In the genomic region with DNA sequence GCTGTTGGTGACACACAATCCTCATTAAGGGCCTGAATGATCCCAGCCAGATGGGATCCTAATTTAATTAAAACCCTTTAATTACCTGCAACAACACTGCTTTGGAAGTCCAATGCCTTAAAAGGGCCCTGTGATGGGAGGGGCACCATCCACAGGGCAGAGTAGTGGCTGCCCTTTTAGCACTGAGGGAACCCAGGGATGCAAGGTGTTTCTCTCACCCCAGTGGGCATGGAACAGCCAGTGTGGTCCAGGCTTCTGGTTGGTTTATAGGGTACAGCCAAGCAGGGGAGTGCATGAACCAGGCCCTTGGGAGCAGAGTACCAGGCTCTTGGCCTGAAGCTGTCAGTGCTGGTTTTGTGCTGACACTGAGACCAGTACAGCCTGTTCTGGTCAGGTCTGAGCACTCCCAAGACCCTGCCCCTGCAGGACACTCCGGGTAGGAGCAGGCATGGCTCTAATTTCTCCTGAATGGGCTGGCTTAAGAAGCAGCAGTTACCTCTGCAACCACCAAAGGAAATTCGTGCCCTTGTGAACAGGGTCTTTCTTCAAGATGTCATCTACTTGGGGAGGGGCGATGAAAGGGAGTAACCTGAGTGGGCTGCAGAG, we compare ENCODE assay signal across 13 cellular contexts. TPM values are rescaled to one million over a fixed set of nuclear protein-coding genes. Genes with fewer than 3 reads are reported as not detected.
A peak's percentile ranks its signal among the peaks of the same experiment; 100 is the strongest.
DNase-seq lines count a peak whose midpoint lies in the region; FAIRE-seq and TF ChIP-seq lines count a peak whose summit lies in the region.
"Had no signal": no experiment of that assay in that cellular context is flagged by ENCODE, and none has a peak within 500 bp of the region (broad histone marks: within the 10 kb centered on the region; RNA-seq: fewer than 3 reads in every experiment).

No MANE protein-coding gene starts in this region.

- intact Hi-C loops in mammary epithelial cell (cut with micrococcal nuclease), result no loop called here
- intact Hi-C loops in breast epithelium (cut with DNase I; ENCODE audit: low total_unique reads), result no loop called here
- intact Hi-C loops in PC-9 (cut with micrococcal nuclease; ENCODE audit: unreplicated experiment), result no loop called here
- intact Hi-C loops in spleen (cut with DNase I; ENCODE audit: low total_unique reads), result no loop called here

- no peaks in the 10 kb centered on the region for H3K9me3 ChIP-seq in mammary epithelial cell (replicated peaks; ENCODE audit: insufficient read depth, low read length)
- H3K9me3 ChIP-seq in breast epithelium, result no peaks in the 10 kb centered on the region
- no peaks in the 10 kb centered on the region for H3K9me3 ChIP-seq in PC-9 (ENCODE audit: insufficient read depth, low read depth)
- H3K9me3 ChIP-seq in spleen, result no peaks in the 10 kb centered on the region
- H3K9me3 ChIP-seq: BLaER1 had no signal

- no peaks in the 10 kb centered on the region for H4K20me1 ChIP-seq in mammary epithelial cell (ENCODE audit: insufficient read depth, low read length)
- H4K20me1 ChIP-seq in PC-9 (ENCODE audit: insufficient read depth), result no peaks in the 10 kb centered on the region
- H4K20me1 ChIP-seq: BLaER1 had no signal

- no peaks in the 10 kb centered on the region for H3K79me2 ChIP-seq in mammary epithelial cell (ENCODE audit: insufficient read depth, low read length)
- no peaks in the 10 kb centered on the region for H3K79me2 ChIP-seq in PC-9 (ENCODE audit: low read depth)

- CTCF ChIA-PET in mammary epithelial cell (lab: Charles Lee; ENCODE audit: low non-redundant PET) (no interaction called here), PC-9 (lab: Charles Lee) (no interaction called here)

- no peak overlapping the region for H2AFZ ChIP-seq in mammary epithelial cell (ENCODE audit: low read depth, low read length)
- H2AFZ ChIP-seq in PC-9, result no peak overlapping the region

- no peaks in the 10 kb centered on the region for H3K36me3 ChIP-seq in mammary epithelial cell (ENCODE audit: insufficient read depth, low read length)
- no peaks in the 10 kb centered on the region for H3K36me3 ChIP-seq in breast epithelium
- H3K36me3 ChIP-seq in PC-9 (ENCODE audit: low read depth), result no peaks in the 10 kb centered on the region
- peaks cover 0 to 11% (median under 1%) of the 10 kb centered on the region in 6 donors for H3K36me3 ChIP-seq in spleen
- H3K36me3 ChIP-seq: BLaER1 had no signal

- in situ Hi-C loops in mammary epithelial cell (cut with MboI; ENCODE audit: low sequenced_read_pairs in 2 of 2), result no loop called here

- 57% methylated on average over 3 of the region's 3 CpGs for WGBS in mammary epithelial cell (ENCODE audit: low coverage, missing lambda C conversion rate)
- 68 to 100% (median 83%) methylated on average over 3 of the region's 3 CpGs for WGBS in spleen, 5 donors

- POLR2A ChIA-PET in PC-9 (lab: Charles Lee; ENCODE audit: unreplicated experiment), result no interaction called here

- BruUV-seq in mammary epithelial cell (replicated peaks; lab: Mats Ljungman, UMichigan) (no TSS peak), PC-9 (replicated peaks; lab: Mats Ljungman, UMichigan) (no TSS peak)

- DNase-seq in mammary epithelial cell (no peak), breast epithelium (ENCODE audit: low spot score in 2 of 2) (no peak), PC-9 (no peak), fibroblast of mammary gland (ENCODE audit: low read depth) (no peak), urothelium cell line (ENCODE audit: low spot score) (no peak), GF-D8 (lab: John Stamatoyannopoulos, UW) (no peak), germinal center (ENCODE audit: low spot score) (no peak), spleen (no peak)
- DNase-seq: NCI-H446; nucleus accumbens; stimulated activated CD4-positive, alpha-beta T cell treated with anti-CD3 and anti-CD28 coated beads, Interleukin-4, amount 100 ng/mL, for 1 hour had no signal

- peak; percentile 40 for FAIRE-seq in urothelium cell line (lab: Jason Lieb, UNC)

- peaks cover 5% of the 10 kb centered on the region for H3K4me1 ChIP-seq in mammary epithelial cell (ENCODE audit: insufficient read depth, low read length)
- H3K4me1 ChIP-seq in breast epithelium, result no peaks in the 10 kb centered on the region
- H3K4me1 ChIP-seq in PC-9 (replicated peaks; ENCODE audit: insufficient read depth), result peaks cover 1% of the 10 kb centered on the region; the same call in 1 of the 2 replicates
- H3K4me1 ChIP-seq in spleen, result no peaks in the 10 kb centered on the region
- H3K4me1 ChIP-seq: BLaER1 had no signal

- H3K4me2 ChIP-seq in mammary epithelial cell (ENCODE audit: insufficient read depth, low read depth, low read length) (no peak overlapping the region), PC-9 (no peak overlapping the region)
- H3K4me2 ChIP-seq: BLaER1 had no signal

- H3K27ac ChIP-seq in mammary epithelial cell (ENCODE audit: insufficient read depth, low read depth, low read length) (no peak overlapping the region), breast epithelium (no peak overlapping the region), PC-9 (no peak overlapping the region), spleen (no peak overlapping the region)
- H3K27ac ChIP-seq: BLaER1, SK-N-MC had no signal

- TF ChIP-seq CTCF in mammary epithelial cell (conservative IDR thresholded peaks at IDR 0.05 in 1 of 2, IDR thresholded peaks at IDR 0.05 in 1 of 2; ENCODE audit: extremely low read depth in 1 of 2, insufficient read depth in 1 of 2, low read depth in 1 of 2, low read length in 2 of 2) (peak; percentile 7 to 26), breast epithelium (IDR thresholded peaks at IDR 0.05) (no peak), PC-9 (conservative IDR thresholded peaks at IDR 0.05) (peak; percentile 42; the same call in 1 of the 2 replicates), fibroblast of mammary gland (conservative IDR thresholded peaks at IDR 0.05; ENCODE audit: control insufficient read depth, insufficient read depth, low read depth, low read length) (peak; percentile 25), spleen (IDR thresholded peaks at IDR 0.05 in 8 of 11, conservative IDR thresholded peaks at IDR 0.05 in 3 of 11) (no peak)

- dilution Hi-C loops in mammary epithelial cell (cut with HindIII; ENCODE audit: low sequenced_read_pairs), result no loop called here

- H3F3A ChIP-seq in PC-9 (ENCODE audit: insufficient read depth, low read depth), result peaks cover 4% of the 10 kb centered on the region; the same call in 1 of the 2 replicates

- no peaks in the 10 kb centered on the region for H3K9me2 ChIP-seq in PC-9 (ENCODE audit: insufficient read depth)

- H3K9ac ChIP-seq in mammary epithelial cell (ENCODE audit: insufficient read depth, low read length), result no peak overlapping the region
- H3K9ac ChIP-seq: BLaER1 had no signal

- no peak for TF ChIP-seq POLR2A in breast epithelium (IDR thresholded peaks at IDR 0.05)
- no peak for TF ChIP-seq POLR2A in spleen (IDR thresholded peaks at IDR 0.05)

- H3K27me3 ChIP-seq in mammary epithelial cell (ENCODE audit: insufficient read depth, low read length) (no peaks in the 10 kb centered on the region), breast epithelium (no peaks in the 10 kb centered on the region), PC-9 (ENCODE audit: insufficient read depth, low read depth) (no peaks in the 10 kb centered on the region), spleen (replicated peaks in 1 of 7) (no peaks in the 10 kb centered on the region)
- H3K27me3 ChIP-seq: BLaER1 had no signal

- H3K4me3 ChIP-seq in mammary epithelial cell (replicated peaks in 1 of 3; ENCODE audit: insufficient read depth in 1 of 3, low read depth in 2 of 3, low read length in 3 of 3), result no peak overlapping the region
- no peak overlapping the region for H3K4me3 ChIP-seq in breast epithelium
- H3K4me3 ChIP-seq in PC-9, result no peak overlapping the region
- H3K4me3 ChIP-seq in fibroblast of mammary gland (ENCODE audit: control insufficient read depth, low read depth, low read length), result no peak overlapping the region
- H3K4me3 ChIP-seq in spleen, result no peak overlapping the region
- H3K4me3 ChIP-seq: BLaER1, SK-N-MC had no signal

RNA-seq across cellular contexts. Expression of a gene that starts 9.9 kb away (rescaled TPM):
- under 1 TPM; 0.33 to 0.35 TPM for total RNA-seq in mammary epithelial cell
- polyA plus RNA-seq in mammary epithelial cell, result 0.23 TPM
- polyA minus RNA-seq in mammary epithelial cell, result not detected
- 1 to 10 TPM; 3.5 to 7.5 (median 4.5) TPM for total RNA-seq in breast epithelium
- total RNA-seq in PC-9 (2021), result not detected in 2 replicates
- 1 to 10 TPM in 5 of 7 donors, under 1 TPM in 2; 0.37 to 3.3 (median 2.0) TPM for total RNA-seq in spleen
- polyA plus RNA-seq in spleen, result under 1 TPM; 0.37 to 0.48 (median 0.38) TPM

Comparison
In these comparisons a context has a peak if more than half of its experiments do, and no peak if none do; other contexts are left out.
1. CTCF ChIP-seq: peak in mammary epithelial cell (2 of 2), PC-9 (single experiment) and fibroblast of mammary gland (single experiment); none in breast epithelium (0 of 3) and spleen (0 of 11).